ENCODE assay signal across 24 cellular contexts in genomic region chr22:26548984-26549383, GRCh38. TPM values are rescaled to one million over a fixed set of nuclear protein-coding genes. Genes with fewer than 3 reads are reported as not detected.
DNase-seq lines count a peak whose midpoint lies in the region; ATAC-seq, FAIRE-seq and TF ChIP-seq lines count a peak whose summit lies in the region.
"Had no signal": no experiment of that assay in that cellular context is flagged by ENCODE, and none has a peak within 500 bp of the region (broad histone marks: within the 10 kb centered on the region; RNA-seq: fewer than 3 reads in every experiment).

No MANE protein-coding gene starts in this region.

- H3K4me2 ChIP-seq in BLaER1 treated with 17β-estradiol and CSF1 and Interleukin-3, amounts not matched to agents 10 nM and 100 nM, result peak overlapping the region in 10 of 11 experiments; percentile 12 to 60 (median 36); a peak in 12 of 22 replicates
- H3K4me2 ChIP-seq: neural progenitor cell had no signal

- H3K27me3 ChIP-seq in BLaER1 treated with 17β-estradiol and CSF1 and Interleukin-3, amounts not matched to agents 10 nM and 100 nM, result no peaks in the 10 kb centered on the region
- H3K27me3 ChIP-seq in HUES6 (ENCODE audit: control insufficient read depth, insufficient read depth, low read length) (no peaks in the 10 kb centered on the region), bronchial epithelial cell (ENCODE audit: control insufficient read depth, insufficient read depth, low read length) (no peaks in the 10 kb centered on the region)
- H3K27me3 ChIP-seq: neural progenitor cell, SJSA1 had no signal

- H3K9me3 ChIP-seq in BLaER1 treated with 17β-estradiol and CSF1 and Interleukin-3, amounts not matched to agents 10 nM and 100 nM (replicated peaks in 1 of 11), result peaks cover 0 to 9% (median 0%) of the 10 kb centered on the region in 11 experiments; a peak in 6 of 22 replicates
- H3K9me3 ChIP-seq in HUES6 (ENCODE audit: control insufficient read depth, insufficient read depth, low read depth, low read length), result no peaks in the 10 kb centered on the region
- H3K9me3 ChIP-seq: SJSA1 had no signal

- H3K4me3 ChIP-seq in BLaER1 treated with 17β-estradiol and CSF1 and Interleukin-3, amounts not matched to agents 10 nM and 100 nM, result no peak overlapping the region
- H3K4me3 ChIP-seq in HUES6 (ENCODE audit: low read depth, low read length) (no peak overlapping the region), bronchial epithelial cell (ENCODE audit: low read depth, low read length) (no peak overlapping the region), foreskin fibroblast (ENCODE audit: low read depth in 1 of 2, low read length in 2 of 2) (no peak overlapping the region)
- H3K4me3 ChIP-seq: neural progenitor cell, SJSA1 had no signal

- peaks cover 0 to 84% (median 22%) of the 10 kb centered on the region in 11 experiments; a peak in 11 of 22 replicates for H4K20me1 ChIP-seq in BLaER1 treated with 17β-estradiol and CSF1 and Interleukin-3, amounts not matched to agents 10 nM and 100 nM

- TF ChIP-seq CTCF in bronchial epithelial cell (IDR thresholded peaks at IDR 0.05; ENCODE audit: insufficient read depth, low read length, severe bottlenecking) (no peak), mesothelial cell of epicardium (IDR thresholded peaks at IDR 0.05; ENCODE audit: unreplicated experiment) (no peak), foreskin fibroblast (IDR thresholded peaks at IDR 0.05; ENCODE audit: low read depth, low read length) (no peak)
- TF ChIP-seq CTCF in activated CD8-positive, alpha-beta T cell treated with anti-CD3 and anti-CD28 coated beads for 36 hours (IDR thresholded peaks at IDR 0.05), result no peak

- POLR2A ChIA-PET in activated CD8-positive, alpha-beta T cell treated with anti-CD3 and anti-CD28 coated beads for 36 hours (lab: Charles Lee), result interaction anchor here (1.2 to 2.2 kb wide), 3 partner anchors 12 to 36 kb away, joined by 3 to 6 read pairs (median 4); partner anchors contain the start of gene TFIP11

- peak; percentile 64 for FAIRE-seq in bronchial epithelial cell (lab: Jason Lieb, UNC)

- CTCF ChIA-PET in activated CD8-positive, alpha-beta T cell treated with anti-CD3 and anti-CD28 coated beads for 36 hours (lab: Charles Lee), result interaction anchor here (1.0 to 1.3 kb wide), 2 partner anchors 45 to 93 kb away, joined by 3 read pairs; no protein-coding TSS in a partner anchor

- no peak overlapping the region for H3K9ac ChIP-seq in BLaER1 treated with 17β-estradiol and CSF1 and Interleukin-3, amounts not matched to agents 10 nM and 100 nM
- no peak overlapping the region for H3K9ac ChIP-seq in HUES6 (ENCODE audit: low read length)
- H3K9ac ChIP-seq: neural progenitor cell had no signal

- DNase-seq in bronchial epithelial cell (ENCODE audit: low read depth) (peak; percentile 92), mesothelial cell of epicardium (ENCODE audit: low spot score in 2 of 2, unreplicated experiment in 2 of 2) (no peak), foreskin fibroblast (no peak)
- DNase-seq in activated CD8-positive, alpha-beta T cell treated with anti-CD3 and anti-CD28 coated beads for 36 hours, result no peak
- DNase-seq: activated CD4-positive, alpha-beta memory T cell treated with anti-CD3 and anti-CD28 coated beads, Interleukin-2, amount 10 ng/mL, durations not matched to agents 7 days and 5 days; activated naive CD4-positive, alpha-beta T cell treated with anti-CD3 and anti-CD28 coated beads for 36 hours; activated T-cell treated with anti-CD3 and anti-CD28 coated beads, Interleukin-2, amount 50 U/mL, for 1 hour; anterior cingulate cortex; CD4-positive, alpha-beta T cell; DMS53; effector memory CD8-positive, alpha-beta T cell; KBM-7; MV-4-11; NCI-H2029; OCI-M1; stimulated activated CD4-positive, alpha-beta T cell treated with anti-CD3 and anti-CD28 coated beads, Interleukin-12 subunit alpha, Interleukin-12 subunit beta, amount 100 ng/mL, for 4 hours; stimulated activated CD8-positive, alpha-beta memory T cell treated with anti-CD3 and anti-CD28 coated beads, Interleukin-4, amount 100 ng/mL, for 48 hours; substantia nigra; T-helper 2 cell had no signal

- peaks cover 89 to 99% (median 93%) of the 10 kb centered on the region in 10 experiments for H3K4me1 ChIP-seq in BLaER1 treated with 17β-estradiol and CSF1 and Interleukin-3, amounts not matched to agents 10 nM and 100 nM
- H3K4me1 ChIP-seq in HUES6 (ENCODE audit: control insufficient read depth, insufficient read depth, low read length), result peaks cover 43% of the 10 kb centered on the region

- H3K4me1 Mint-ChIP-seq in mesothelial cell of epicardium, result peaks cover 5% of the 10 kb centered on the region
- H3K4me1 Mint-ChIP-seq in activated CD8-positive, alpha-beta T cell treated with anti-CD3 and anti-CD28 coated beads for 36 hours (ENCODE audit: low read depth), result peaks cover 48% of the 10 kb centered on the region

- H3K4me3 Mint-ChIP-seq in mesothelial cell of epicardium, result no peak overlapping the region
- H3K4me3 Mint-ChIP-seq in activated CD8-positive, alpha-beta T cell treated with anti-CD3 and anti-CD28 coated beads for 36 hours, result no peak overlapping the region
- H3K4me3 Mint-ChIP-seq: activated CD4-positive, alpha-beta memory T cell treated with anti-CD3 and anti-CD28 coated beads, Interleukin-2, amount 10 ng/mL, durations not matched to agents 7 days and 5 days; activated naive CD4-positive, alpha-beta T cell treated with anti-CD3 and anti-CD28 coated beads for 36 hours; CD4-positive, alpha-beta T cell; effector memory CD8-positive, alpha-beta T cell; neural progenitor cell had no signal

- H3K27ac ChIP-seq in BLaER1 treated with 17β-estradiol and CSF1 and Interleukin-3, amounts not matched to agents 10 nM and 100 nM, result peak overlapping the region in 1 of 11 experiments; percentile 14; a peak in 1 of 22 replicates
- peak overlapping the region; percentile 51; the same call in 1 of the 2 replicates for H3K27ac ChIP-seq in HUES6 (ENCODE audit: low read depth, low read length)
- H3K27ac ChIP-seq: neural progenitor cell, SJSA1 had no signal

- peaks cover 0 to 31% (median 8%) of the 10 kb centered on the region in 11 experiments; a peak in 7 of 22 replicates for H3K36me3 ChIP-seq in BLaER1 treated with 17β-estradiol and CSF1 and Interleukin-3, amounts not matched to agents 10 nM and 100 nM
- H3K36me3 ChIP-seq in HUES6 (ENCODE audit: control insufficient read depth, insufficient read depth, low read length), result peaks cover 32% of the 10 kb centered on the region
- H3K36me3 ChIP-seq in bronchial epithelial cell (ENCODE audit: control insufficient read depth, insufficient read depth, low read length), result peaks cover 3% of the 10 kb centered on the region
- H3K36me3 ChIP-seq: neural progenitor cell had no signal

- no peaks in the 10 kb centered on the region for H3K9me3 Mint-ChIP-seq in mesothelial cell of epicardium
- peaks cover 4% of the 10 kb centered on the region for H3K9me3 Mint-ChIP-seq in activated CD8-positive, alpha-beta T cell treated with anti-CD3 and anti-CD28 coated beads for 36 hours
- H3K9me3 Mint-ChIP-seq: activated naive CD4-positive, alpha-beta T cell treated with anti-CD3 and anti-CD28 coated beads for 36 hours; CD4-positive, alpha-beta T cell; effector memory CD8-positive, alpha-beta T cell; neural progenitor cell had no signal

- peak overlapping the region; percentile 48 for H3K27ac Mint-ChIP-seq in mesothelial cell of epicardium
- H3K27ac Mint-ChIP-seq in activated CD8-positive, alpha-beta T cell treated with anti-CD3 and anti-CD28 coated beads for 36 hours, result no peak overlapping the region
- H3K27ac Mint-ChIP-seq: activated CD4-positive, alpha-beta memory T cell treated with anti-CD3 and anti-CD28 coated beads, Interleukin-2, amount 10 ng/mL, durations not matched to agents 7 days and 5 days; activated naive CD4-positive, alpha-beta T cell treated with anti-CD3 and anti-CD28 coated beads for 36 hours; CD4-positive, alpha-beta T cell had no signal

- H3K27me3 Mint-ChIP-seq in mesothelial cell of epicardium (ENCODE audit: low read depth), result no peaks in the 10 kb centered on the region
- H3K27me3 Mint-ChIP-seq in activated CD8-positive, alpha-beta T cell treated with anti-CD3 and anti-CD28 coated beads for 36 hours, result no peaks in the 10 kb centered on the region
- H3K27me3 Mint-ChIP-seq: activated CD4-positive, alpha-beta memory T cell treated with anti-CD3 and anti-CD28 coated beads, Interleukin-2, amount 10 ng/mL, durations not matched to agents 7 days and 5 days; CD4-positive, alpha-beta T cell; effector memory CD8-positive, alpha-beta T cell had no signal

- intact Hi-C loops in activated CD8-positive, alpha-beta T cell treated with anti-CD3 and anti-CD28 coated beads for 36 hours (cut with micrococcal nuclease), result no loop called here

- no peak for ATAC-seq in GM19351 (IDR thresholded peaks at IDR 0.05; ENCODE audit: unreplicated experiment)
- ATAC-seq in activated CD8-positive, alpha-beta T cell treated with anti-CD3 and anti-CD28 coated beads for 36 hours, result no peak
- ATAC-seq: effector memory CD8-positive, alpha-beta T cell had no signal

- H3K36me3 Mint-ChIP-seq in mesothelial cell of epicardium, result no peaks in the 10 kb centered on the region
- H3K36me3 Mint-ChIP-seq in activated CD8-positive, alpha-beta T cell treated with anti-CD3 and anti-CD28 coated beads for 36 hours (ENCODE audit: low read depth), result peaks cover 33% of the 10 kb centered on the region
- H3K36me3 Mint-ChIP-seq: neural progenitor cell had no signal

RNA-seq across cellular contexts. Expression of gene TFIP11, which starts 36.7 kb away (rescaled TPM):
- 30.9 and 36.9 TPM in 2 replicates for total RNA-seq in bronchial epithelial cell
- total RNA-seq in mesothelial cell of epicardium, result 36.4 to 39.3 TPM (median 37.9 TPM) in 3 replicates
- total RNA-seq in activated CD8-positive, alpha-beta T cell treated with anti-CD3 and anti-CD28 coated beads for 36 hours, result 10 to 100 TPM; 37.4 to 37.8 TPM

RNA-seq across cellular contexts. Expression of gene TPST2, which starts 40.9 kb away (rescaled TPM):
- total RNA-seq in bronchial epithelial cell (18.4 and 24.1 TPM in 2 replicates), mesothelial cell of epicardium (17.2 to 19.4 TPM (median 18.5 TPM) in 3 replicates)
- 10 to 100 TPM; 30.7 to 33.6 TPM for total RNA-seq in activated CD8-positive, alpha-beta T cell treated with anti-CD3 and anti-CD28 coated beads for 36 hours
